ENCODE assay signal across 32 cellular contexts in genomic region chr17:33512113-33512512, GRCh38.
"Had no signal": no experiment of that assay in that cellular context is flagged by ENCODE, and none has a peak within 500 bp of the region (broad histone marks: within the 10 kb centered on the region; RNA-seq: fewer than 3 reads in every experiment).

No MANE protein-coding gene starts in this region.

- ATAC-seq: Panc1, Right ventricle myocardium inferior, SK-N-SH treated with all-trans-retinoic acid at 6 μM for 48 hours had no signal

- H3K27ac ChIP-seq: PC-9, RWPE1, SJCRH30, SK-N-MC had no signal

- H3K4me3 ChIP-seq: MG63, PC-9, SJCRH30, SK-N-MC had no signal

- H3K4me2 ChIP-seq: PC-9 had no signal

- H3K4me1 ChIP-seq: SJCRH30 had no signal

- H3K36me3 ChIP-seq: MG63, SJCRH30 had no signal

- DNase-seq: Kasumi-1, MG63, NCI-H1048, NCI-H1092 treated with DMSO at 0.1 percent for 48 hours, NCI-H1105 treated with DMSO at 0.1 percent for 48 hours, NCI-H1417, NCI-H1436, NCI-H146, NCI-H1694, NCI-H187, NCI-H1930, NCI-H2029 treated with DMSO at 0.1 percent for 48 hours, NCI-H2081 treated with DMSO at 0.1 percent for 48 hours, NCI-H2107, NCI-H2171, NCI-H446 treated with DMSO at 0.1 percent for 48 hours, NCI-H510A, NCI-H524, NCI-H526, NCI-H69, NCI-H748 treated with DMSO at 0.1 percent for 48 hours, NCI-H82, PC-9, SHP77, SIG-M5, SJCRH30 had no signal

- FAIRE-seq: RCC 7860 had no signal

- H3K27me3 ChIP-seq: MG63, SJCRH30 had no signal

- H2AFZ ChIP-seq: PC-9 had no signal

- H3K9me3 ChIP-seq: MG63, SJCRH30 had no signal
